In the genomic region with DNA sequence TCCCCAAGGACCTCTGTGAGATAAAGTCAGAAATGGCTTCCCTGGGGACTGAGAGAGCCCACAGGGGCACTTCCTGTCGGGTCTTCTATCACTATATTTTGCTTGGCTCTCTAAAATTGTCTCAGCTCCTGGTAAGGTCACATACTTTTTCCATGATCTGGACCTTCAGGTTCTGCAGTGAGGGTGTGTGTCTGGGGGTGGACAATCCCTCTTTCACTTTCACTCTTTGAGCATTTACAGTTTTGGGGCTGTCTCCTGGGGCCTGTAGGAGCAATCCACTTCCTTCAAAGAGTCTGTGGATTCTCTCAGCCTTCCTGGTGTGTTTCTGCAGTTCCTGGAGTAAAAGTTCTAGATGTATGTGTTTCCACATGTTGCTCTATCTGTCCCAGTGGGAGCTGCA, we compare ENCODE assay signal across 20 cellular contexts.
DNase-seq lines count a peak whose midpoint lies in the region; ATAC-seq and TF ChIP-seq lines count a peak whose summit lies in the region.
"Had no signal": no experiment of that assay in that cellular context is flagged by ENCODE, and none has a peak within 500 bp of the region (broad histone marks: within the 10 kb centered on the region; RNA-seq: fewer than 3 reads in every experiment).

No MANE protein-coding gene starts in this region.

- DNase-seq in OCI-M2 (lab: John Stamatoyannopoulos, UW; ENCODE audit: unreplicated experiment) = peak; percentile 2
- DNase-seq in kidney tubule cell (ENCODE audit: low spot score) = peak; percentile 10
- no peak for DNase-seq in NCI-H345 treated with DMSO at 0.1 percent for 48 hours (lab: John Stamatoyannopoulos, UW; ENCODE audit: unreplicated experiment)
- DNase-seq in GM03348 (ENCODE audit: low spot score) = no peak
- DNase-seq in HEK293T (ENCODE audit: extremely low spot score) = no peak
- DNase-seq in T1000 (lab: John Stamatoyannopoulos, UW) = no peak
- DNase-seq: activated CD4-positive, alpha-beta memory T cell treated with anti-CD3 and anti-CD28 coated beads for 36 hours; activated naive CD8-positive, alpha-beta T cell treated with anti-CD3 and anti-CD28 coated beads, Interleukin-2, amount 10 ng/mL, durations not matched to agents 7 days and 5 days; activated T-cell treated with anti-CD3 and anti-CD28 coated beads, Interleukin-2, amount 50 U/mL, for 48 hours; Caco-2; caudate nucleus; effector memory CD8-positive, alpha-beta T cell; foreskin keratinocyte; H7; naive B cell; NCI-H187; NCI-H510A treated with DMSO at 0.1 percent for 48 hours; upper lobe of left lung had no signal

- POLR2A ChIA-PET in HEK293T (lab: Yijun Ruan, JAX) = no interaction called here

- peak; percentile 42 for ATAC-seq in GM21786 (IDR thresholded peaks at IDR 0.05; ENCODE audit: unreplicated experiment)
- ATAC-seq: effector memory CD8-positive, alpha-beta T cell; foreskin keratinocyte had no signal

- peaks cover 5% of the 10 kb centered on the region for H3K9me3 ChIP-seq in BLaER1
- H3K9me3 ChIP-seq: Caco-2 had no signal

- peak overlapping the region; percentile 44 for H3K4me3 ChIP-seq in BLaER1
- H3K4me3 ChIP-seq: upper lobe of left lung had no signal

- H3K4me2 ChIP-seq in BLaER1 = peak overlapping the region; percentile 77

- no peaks in the 10 kb centered on the region for H3K27me3 ChIP-seq in BLaER1
- H3K27me3 ChIP-seq: foreskin keratinocyte, upper lobe of left lung had no signal

- no peaks in the 10 kb centered on the region for H4K20me1 ChIP-seq in BLaER1

- H3K9ac ChIP-seq in BLaER1 = peak overlapping the region; percentile 44; the same call in 1 of the 2 replicates

- H3K27ac ChIP-seq in BLaER1 = peak overlapping the region; percentile 71
- H3K27ac ChIP-seq: foreskin keratinocyte, upper lobe of left lung had no signal

- H3K4me1 ChIP-seq in BLaER1 = peaks cover 19% of the 10 kb centered on the region
- H3K4me1 ChIP-seq: Caco-2, foreskin keratinocyte, upper lobe of left lung had no signal

- no peaks in the 10 kb centered on the region for H3K36me3 ChIP-seq in BLaER1
- H3K36me3 ChIP-seq: upper lobe of left lung had no signal

- CTCF ChIA-PET in HEK293T (lab: Yijun Ruan, JAX) = no interaction called here

TF ChIP-seq in HEK293T, 16 proteins besides CTCF, POLR2A, EP300 and RAD21:
- TF ChIP-seq ELF4 (IDR thresholded peaks at IDR 0.05) = no peak
- TF ChIP-seq BHLHE40 (IDR thresholded peaks at IDR 0.05; ENCODE audit: borderline replicate concordance) = no peak
- no peak for TF ChIP-seq SUZ12 (IDR thresholded peaks at IDR 0.05)
- no peak for TF ChIP-seq L3MBTL2 (conservative IDR thresholded peaks at IDR 0.05)
- TF ChIP-seq, protein P1, sequence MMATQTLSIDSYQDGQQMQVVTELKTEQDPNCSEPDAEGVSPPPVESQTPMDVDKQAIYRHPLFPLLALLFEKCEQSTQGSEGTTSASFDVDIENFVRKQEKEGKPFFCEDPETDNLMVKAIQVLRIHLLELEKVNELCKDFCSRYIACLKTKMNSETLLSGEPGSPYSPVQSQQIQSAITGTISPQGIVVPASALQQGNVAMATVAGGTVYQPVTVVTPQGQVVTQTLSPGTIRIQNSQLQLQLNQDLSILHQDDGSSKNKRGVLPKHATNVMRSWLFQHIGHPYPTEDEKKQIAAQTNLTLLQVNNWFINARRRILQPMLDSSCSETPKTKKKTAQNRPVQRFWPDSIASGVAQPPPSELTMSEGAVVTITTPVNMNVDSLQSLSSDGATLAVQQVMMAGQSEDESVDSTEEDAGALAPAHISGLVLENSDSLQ (IDR thresholded peaks at IDR 0.05) = no peak
- no peak for TF ChIP-seq TARDBP (IDR thresholded peaks at IDR 0.05)
- TF ChIP-seq FOXK2 (IDR thresholded peaks at IDR 0.05) = no peak
- no peak for TF ChIP-seq ZNF384 (IDR thresholded peaks at IDR 0.05)
- TF ChIP-seq FOXA1 (IDR thresholded peaks at IDR 0.05) = no peak
- TF ChIP-seq SP1 (IDR thresholded peaks at IDR 0.05) = no peak
- TF ChIP-seq NFRKB (IDR thresholded peaks at IDR 0.05) = no peak
- TF ChIP-seq LEF1 (IDR thresholded peaks at IDR 0.05; ENCODE audit: borderline replicate concordance) = no peak
- TF ChIP-seq CTBP1 (IDR thresholded peaks at IDR 0.05; ENCODE audit: borderline replicate concordance) = no peak
- no peak for TF ChIP-seq FOXM1 (IDR thresholded peaks at IDR 0.05; ENCODE audit: borderline replicate concordance)
- TF ChIP-seq HDGF (IDR thresholded peaks at IDR 0.05; ENCODE audit: borderline replicate concordance) = no peak
- no peak for TF ChIP-seq ARNT (IDR thresholded peaks at IDR 0.05)

Comparison
In these comparisons a context has a peak if more than half of its experiments do, and no peak if none do; other contexts are left out.
1. DNase-seq: peak in OCI-M2 (single experiment) and kidney tubule cell (single experiment); none in NCI-H345 treated with DMSO at 0.1 percent for 48 hours (single experiment), GM03348 (single experiment), HEK293T (single experiment) and T1000 (single experiment).